8 cellular contexts compared by ENCODE assay signal in the genomic region with DNA sequence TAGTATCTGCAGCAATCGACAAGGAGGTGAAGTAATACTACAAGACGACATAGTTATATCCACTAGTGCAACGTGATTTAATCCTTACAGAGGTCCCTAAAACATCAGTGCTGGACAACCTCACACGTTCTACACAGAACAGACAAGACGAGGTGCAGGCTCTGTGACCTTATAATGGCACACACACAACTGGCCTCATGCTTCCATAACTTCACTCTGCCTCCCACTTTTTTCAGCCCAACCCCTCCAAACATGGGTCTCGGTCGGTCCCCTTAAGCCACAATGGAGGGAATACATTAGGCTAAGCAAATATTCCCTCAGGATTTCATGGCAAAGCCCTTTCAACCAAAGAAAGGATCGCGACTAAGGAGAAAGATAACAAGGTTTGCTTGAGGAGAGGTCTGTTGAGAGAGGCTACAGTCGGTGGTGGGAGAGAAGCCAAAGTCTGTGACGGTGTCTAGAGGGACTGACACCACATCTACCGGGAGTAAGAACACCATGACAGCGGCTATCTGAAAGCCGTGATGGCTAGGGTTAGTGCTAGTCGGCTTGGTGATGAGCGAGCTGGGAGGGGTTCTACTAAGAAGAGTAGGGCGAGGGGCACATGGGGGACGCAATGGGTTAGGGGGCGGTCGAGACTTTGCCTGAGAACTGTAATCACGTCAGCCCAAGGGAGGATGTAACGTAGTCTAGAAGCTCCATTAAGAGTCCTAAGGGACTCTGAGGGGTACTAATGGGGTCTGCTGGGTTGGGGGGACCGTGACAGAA. TPM values are rescaled to one million over a fixed set of nuclear protein-coding genes. Genes with fewer than 3 reads are reported as not detected.
DNase-seq lines count a peak whose midpoint lies in the region; ATAC-seq and TF ChIP-seq lines count a peak whose summit lies in the region.

No MANE protein-coding gene starts in this region.

- H3K79me2 ChIP-seq in GM23248 (ENCODE audit: insufficient read depth) = peaks cover 67% of the 10 kb centered on the region

- 0 to 1% methylated on average over 23 of the region's 23 CpGs for WGBS in GM23248 (ENCODE audit: low coverage in 1 of 2, low lambda C conversion rate in 2 of 2, missing lambda C conversion rate in 2 of 2), 2 experiments

- no peaks in the 10 kb centered on the region for H3K27me3 ChIP-seq in GM23248 (replicated peaks; ENCODE audit: insufficient read depth)
- H3K27me3 ChIP-seq in Peyer's patch = no peaks in the 10 kb centered on the region

- no peaks in the 10 kb centered on the region for H3K9me2 ChIP-seq in GM23248 (ENCODE audit: insufficient read depth)

- 0 out of 2 replicates have a peak, but pooled peaks cover 7% of the 10 kb centered on the region for H4K20me1 ChIP-seq in GM23248 (ENCODE audit: insufficient read depth)

- H3K9me3 Mint-ChIP-seq in central memory CD8-positive, alpha-beta T cell = no peaks in the 10 kb centered on the region

- peak; percentile 1 for ATAC-seq in central memory CD8-positive, alpha-beta T cell (replicated peaks; ENCODE audit: extremely low read depth, poor library complexity, severe bottlenecking)

- no peaks in the 10 kb centered on the region for H3K36me3 ChIP-seq in GM23248 (ENCODE audit: low read depth)
- H3K36me3 ChIP-seq in Peyer's patch = no peaks in the 10 kb centered on the region

- DNase-seq in DMS114 treated with DMSO at 0.1 percent for 48 hours (lab: John Stamatoyannopoulos, UW; ENCODE audit: unreplicated experiment) (peak; percentile 74), GM23248 (peak; percentile 59), Peyer's patch (peak in 2 of 3 donors; percentile 31 to 63), kidney tubule cell (ENCODE audit: low spot score) (peak; percentile 26), NCI-H2196 treated with DMSO at 0.1 percent for 48 hours (lab: John Stamatoyannopoulos, UW; ENCODE audit: unreplicated experiment) (no peak), NCI-H2081 treated with DMSO at 0.1 percent for 48 hours (lab: John Stamatoyannopoulos, UW) (no peak)
- DNase-seq in central memory CD8-positive, alpha-beta T cell (ENCODE audit: low spot score in 2 of 2) = no peak
- peak; percentile 3 for DNase-seq in stimulated activated CD8-positive, alpha-beta memory T cell treated with anti-CD3 and anti-CD28 coated beads, Interleukin-15, amount 100 ng/mL, for 24 hours (ENCODE audit: low read depth)

- peak overlapping the region; percentile 83 for H2AFZ ChIP-seq in GM23248

- in situ Hi-C loops in GM23248 (cut with MboI) = no loop called here

- H3K4me1 ChIP-seq in GM23248 (ENCODE audit: insufficient read depth) (peaks cover 24% of the 10 kb centered on the region), Peyer's patch (peaks cover 0 to 16% (median 2%) of the 10 kb centered on the region in 4 donors)

- peaks cover 7% of the 10 kb centered on the region for H3K36me3 Mint-ChIP-seq in central memory CD8-positive, alpha-beta T cell (ENCODE audit: insufficient read depth)

- H3K9me3 ChIP-seq in GM23248 (ENCODE audit: low read depth) (no peaks in the 10 kb centered on the region), Peyer's patch (no peaks in the 10 kb centered on the region)

- H3K4me1 Mint-ChIP-seq in central memory CD8-positive, alpha-beta T cell = peaks cover 40% of the 10 kb centered on the region

- H3K4me3 ChIP-seq in GM23248 = peak overlapping the region; percentile 95
- H3K4me3 ChIP-seq in Peyer's patch = peak overlapping the region; percentile 74 to 92 (median 80)

- peaks cover 8% of the 10 kb centered on the region; the same call in 1 of the 2 replicates for H3F3A ChIP-seq in GM23248 (ENCODE audit: insufficient read depth)

- peak overlapping the region; percentile 90 for H3K4me3 Mint-ChIP-seq in central memory CD8-positive, alpha-beta T cell

- H3K9ac ChIP-seq in GM23248 = peak overlapping the region; percentile 96

- no peaks in the 10 kb centered on the region for H3K27me3 Mint-ChIP-seq in central memory CD8-positive, alpha-beta T cell

- H3K27ac Mint-ChIP-seq in central memory CD8-positive, alpha-beta T cell (ENCODE audit: low read depth) = peak overlapping the region; percentile 97

- no peak for TF ChIP-seq CTCF in Peyer's patch (IDR thresholded peaks at IDR 0.05)

- H3K4me2 ChIP-seq in GM23248 (ENCODE audit: unreplicated experiment) = peak overlapping the region; percentile 97

- TF ChIP-seq POLR2A in Peyer's patch (IDR thresholded peaks at IDR 0.05) = no peak

- H3K27ac ChIP-seq in GM23248 (peak overlapping the region; percentile 97), Peyer's patch (peak overlapping the region; percentile 91 to 98 (median 94))

RNA-seq across cellular contexts. Expression of a gene that starts 1.1 kb away (rescaled TPM):
- total RNA-seq in GM23248 (2014; rRNA removed; shearing (Covaris generic)) = 20.4 and 22.6 TPM in 2 replicates
- 10.6 and 11.2 TPM in 2 replicates for polyA plus RNA-seq in GM23248 (2016; fragmentation: Nextera tagmentation; extraction: Ambion mirVana)
- total RNA-seq in Peyer's patch = 10 to 100 TPM; 28.2 to 47.3 (median 39.3) TPM

RNA-seq across cellular contexts. Expression of a gene that starts 1.3 kb away (rescaled TPM):
- 2.5 and 2.8 TPM in 2 replicates for total RNA-seq in GM23248 (2014; rRNA removed; shearing (Covaris generic))
- 3.8 and 4.0 TPM in 2 replicates for polyA plus RNA-seq in GM23248 (2016; fragmentation: Nextera tagmentation; extraction: Ambion mirVana)
- total RNA-seq in Peyer's patch = 1 to 10 TPM in 1 of 4 donors, under 1 TPM in 2, not detected in 1; 0.88 to 2.4 (median 0.95) TPM

Comparison
In these comparisons a context has a peak if more than half of its experiments do, and no peak if none do; other contexts are left out.
1. DNase-seq: peak in DMS114 treated with DMSO at 0.1 percent for 48 hours (single experiment), GM23248 (single experiment), Peyer's patch (2 of 3), kidney tubule cell (single experiment) and stimulated activated CD8-positive, alpha-beta memory T cell treated with anti-CD3 and anti-CD28 coated beads, Interleukin-15, amount 100 ng/mL, for 24 hours (single experiment); none in central memory CD8-positive, alpha-beta T cell (0 of 2), NCI-H2196 treated with DMSO at 0.1 percent for 48 hours (single experiment) and NCI-H2081 treated with DMSO at 0.1 percent for 48 hours (single experiment).